Comparison of ENCODE assay signal across 15 cellular contexts in genomic region chr3:188925376-188925775, GRCh38.
DNase-seq lines count a peak whose midpoint lies in the region; ATAC-seq and TF ChIP-seq lines count a peak whose summit lies in the region.
"Had no signal": no experiment of that assay in that cellular context is flagged by ENCODE, and none has a peak within 500 bp of the region (broad histone marks: within the 10 kb centered on the region; RNA-seq: fewer than 3 reads in every experiment).

No MANE protein-coding gene starts in this region.

- H3K36me3 ChIP-seq in HEK293 (ENCODE audit: control insufficient read depth in 2 of 2, insufficient read depth in 1 of 2, low read length in 2 of 2): no peaks in the 10 kb centered on the region

- peak; percentile 27 for DNase-seq in G401 (ENCODE audit: low spot score)
- DNase-seq in neural crest cell (ENCODE audit: low read depth, low spot score): no peak
- DNase-seq in posterior cingulate gyrus: peak in 8 of 10 donors; percentile 27 to 92 (median 54)
- DNase-seq in NCI-H1694 (lab: John Stamatoyannopoulos, UW): no peak
- DNase-seq: C1 segment of cervical spinal cord; Calu3; CD4-positive, alpha-beta memory T cell; COR-L47; DMS53; DMS79 treated with DMSO at 0.1 percent for 48 hours; GM23248; H7; HCEC 1CT had no signal

- H3K27me3 Mint-ChIP-seq in neural crest cell (ENCODE audit: low read depth): no peaks in the 10 kb centered on the region
- H3K27me3 Mint-ChIP-seq: CD4-positive, alpha-beta memory T cell had no signal

- H3K27ac ChIP-seq in HEK293 (ENCODE audit: extremely low read depth, low read depth, low read length): no peak overlapping the region
- H3K27ac ChIP-seq: GM23248 had no signal

- CTCF ChIA-PET in HEK293 (lab: Yijun Ruan, JAX): no interaction called here

- no peaks in the 10 kb centered on the region for H3K36me3 Mint-ChIP-seq in neural crest cell (ENCODE audit: low read depth)
- H3K36me3 Mint-ChIP-seq: CD4-positive, alpha-beta memory T cell had no signal

- H3K9me3 ChIP-seq in HEK293 (ENCODE audit: control insufficient read depth, insufficient read depth, low read depth, low read length): no peaks in the 10 kb centered on the region

- H3K27ac Mint-ChIP-seq in neural crest cell (ENCODE audit: unreplicated experiment): peak overlapping the region; percentile 31
- H3K27ac Mint-ChIP-seq: CD4-positive, alpha-beta memory T cell had no signal

- peaks cover 3% of the 10 kb centered on the region for H3K9me3 Mint-ChIP-seq in neural crest cell

- TF ChIP-seq CTCF in HEK293 (tag by site-specific recombination; IDR thresholded peaks at IDR 0.05) (no peak), neural crest cell (conservative IDR thresholded peaks at IDR 0.05) (no peak)

- in situ Hi-C loops in G401 (cut with HindIII; ENCODE audit: low sequenced_read_pairs): no loop called here

- H3K4me3 Mint-ChIP-seq in neural crest cell: no peak overlapping the region

- intact Hi-C loops in posterior cingulate gyrus (cut with DNase I): no loop called here

- no peaks in the 10 kb centered on the region for H3K4me1 ChIP-seq in HEK293 (ENCODE audit: control insufficient read depth, insufficient read depth, low read length)

- no peak for ATAC-seq in esophagus mucosa

- H3K4me3 ChIP-seq in HEK293 (ENCODE audit: low read depth, low read length): no peak overlapping the region
- H3K4me3 ChIP-seq: GM23248 had no signal

- POLR2A ChIA-PET in HEK293 (lab: Yijun Ruan, JAX): no interaction called here

- peaks cover 7% of the 10 kb centered on the region for H3K4me1 Mint-ChIP-seq in neural crest cell
- H3K4me1 Mint-ChIP-seq: CD4-positive, alpha-beta memory T cell had no signal

TF ChIP-seq in HEK293, 187 proteins besides CTCF, POLR2A, EP300 and RAD21:
- TF ChIP-seq ZNF404 (tag by site-specific recombination; IDR thresholded peaks at IDR 0.05): no peak
- no peak for TF ChIP-seq SP2 (tag by site-specific recombination; IDR thresholded peaks at IDR 0.05)
- no peak for TF ChIP-seq TRIM28 (IDR thresholded peaks at IDR 0.05; ENCODE audit: borderline replicate concordance, low read length)
- no peak for TF ChIP-seq MYNN (tag by site-specific recombination; IDR thresholded peaks at IDR 0.05; ENCODE audit: borderline replicate concordance)
- TF ChIP-seq ZFP37 (tag by site-specific recombination; IDR thresholded peaks at IDR 0.05): no peak
- TF ChIP-seq ZNF501 (tag by site-specific recombination; IDR thresholded peaks at IDR 0.05): no peak
- TF ChIP-seq ZFHX2 (tag by site-specific recombination; conservative IDR thresholded peaks at IDR 0.05): 0 out of 2 replicates have a peak, but pooled peaks have one; percentile 15

Comparison
In these comparisons a context has a peak if more than half of its experiments do, and no peak if none do; other contexts are left out.
1. DNase-seq: peak in G401 (single experiment) and posterior cingulate gyrus (8 of 10); none in neural crest cell (single experiment) and NCI-H1694 (single experiment).